8 cellular contexts compared by ENCODE assay signal in genomic region chr2:70132244-70133126, GRCh38. TPM values are rescaled to one million over a fixed set of nuclear protein-coding genes. Genes with fewer than 3 reads are reported as not detected.
DNase-seq lines count a peak whose midpoint lies in the region; ATAC-seq and TF ChIP-seq lines count a peak whose summit lies in the region.

No MANE protein-coding gene starts in this region.

- H3K4me1 Mint-ChIP-seq in activated T-helper 2 cell treated with anti-CD3 and anti-CD28 coated beads, Interferon-gamma antibody, Interleukin-2, Interleukin-4, amounts not matched to agents 10 μg/mL and 5 μg/mL and 100 μg/mL, durations not matched to agents 14 hours and 24 hours and 36 hours (ENCODE audit: low read depth): peaks cover 61% of the 10 kb centered on the region

- peaks cover 1% of the 10 kb centered on the region for H3K36me3 Mint-ChIP-seq in activated T-helper 2 cell treated with anti-CD3 and anti-CD28 coated beads, Interferon-gamma antibody, Interleukin-2, Interleukin-4, amounts not matched to agents 10 μg/mL and 5 μg/mL and 100 μg/mL, durations not matched to agents 14 hours and 24 hours and 36 hours (ENCODE audit: low read depth)

- H3K9me3 Mint-ChIP-seq in activated T-helper 2 cell treated with anti-CD3 and anti-CD28 coated beads, Interferon-gamma antibody, Interleukin-2, Interleukin-4, amounts not matched to agents 10 μg/mL and 5 μg/mL and 100 μg/mL, durations not matched to agents 14 hours and 24 hours and 36 hours: no peaks in the 10 kb centered on the region

- no peaks in the 10 kb centered on the region for H3K27me3 Mint-ChIP-seq in activated T-helper 2 cell treated with anti-CD3 and anti-CD28 coated beads, Interferon-gamma antibody, Interleukin-2, Interleukin-4, amounts not matched to agents 10 μg/mL and 5 μg/mL and 100 μg/mL, durations not matched to agents 14 hours and 24 hours and 36 hours (ENCODE audit: low read depth)

- H3K4me3 Mint-ChIP-seq in activated T-helper 2 cell treated with anti-CD3 and anti-CD28 coated beads, Interferon-gamma antibody, Interleukin-2, Interleukin-4, amounts not matched to agents 10 μg/mL and 5 μg/mL and 100 μg/mL, durations not matched to agents 14 hours and 24 hours and 36 hours (ENCODE audit: low read depth): peak overlapping the region; percentile 87

- DNase-seq in AML-193 (lab: John Stamatoyannopoulos, UW) (peak; percentile 36 to 61), NCI-H2171 treated with DMSO at 0.1 percent for 48 hours (lab: John Stamatoyannopoulos, UW) (peak; percentile 95), fibroblast of the conjunctiva (ENCODE audit: low read depth) (peak; percentile 42), omental fat pad (ENCODE audit: low spot score) (no peak), SK-N-DZ (ENCODE audit: low spot score) (no peak)
- no peak for DNase-seq in activated T-helper 2 cell treated with anti-CD3 and anti-CD28 coated beads, Interferon-gamma antibody, Interleukin-2, Interleukin-4, amounts not matched to agents 10 μg/mL and 5 μg/mL and 100 μg/mL, durations not matched to agents 14 hours and 24 hours and 36 hours (ENCODE audit: low spot score)

- ATAC-seq in GM18511 (IDR thresholded peaks at IDR 0.05; ENCODE audit: unreplicated experiment) (peak; percentile 70), HG03095 (IDR thresholded peaks at IDR 0.05; ENCODE audit: unreplicated experiment) (peak; percentile 43), omental fat pad (ENCODE audit: low FRiP score) (peak; percentile 58)

- H3K27ac Mint-ChIP-seq in activated T-helper 2 cell treated with anti-CD3 and anti-CD28 coated beads, Interferon-gamma antibody, Interleukin-2, Interleukin-4, amounts not matched to agents 10 μg/mL and 5 μg/mL and 100 μg/mL, durations not matched to agents 14 hours and 24 hours and 36 hours: peak overlapping the region; percentile 99

- intact Hi-C loops in activated T-helper 2 cell treated with anti-CD3 and anti-CD28 coated beads, Interferon-gamma antibody, Interleukin-2, Interleukin-4, amounts not matched to agents 10 μg/mL and 5 μg/mL and 100 μg/mL, durations not matched to agents 14 hours and 24 hours and 36 hours (cut with micrococcal nuclease): loop anchor here (1.0 to 10.0 kb wide), 5 partner anchors 8 to 488 kb away; partner anchors contain the start of genes AAK1 and PCBP1

- TF ChIP-seq CTCF in omental fat pad (IDR thresholded peaks at IDR 0.05): no peak

RNA-seq across cellular contexts. Expression of gene PCBP1, which starts 45.2 kb away (rescaled TPM):
- total RNA-seq in activated T-helper 2 cell treated with anti-CD3 and anti-CD28 coated beads, Interferon-gamma antibody, Interleukin-2, Interleukin-4, amounts not matched to agents 10 μg/mL and 5 μg/mL and 100 μg/mL, durations not matched to agents 14 hours and 24 hours and 36 hours: 433 and 442 TPM in 2 replicates
- total RNA-seq in omental fat pad: 100 to 1,000 TPM; 200 to 256 (median 209) TPM
- 43.7 and 50.5 TPM in 2 replicates for polyA plus RNA-seq in SK-N-DZ (2014; cell fraction: cytosol; rRNA removed)
- 25.4 and 55.6 TPM in 2 replicates for polyA plus RNA-seq in SK-N-DZ (2014; cell fraction: nucleus; rRNA removed)

RNA-seq across cellular contexts. Expression of gene C2orf42, which starts 58.3 kb away (rescaled TPM):
- total RNA-seq in activated T-helper 2 cell treated with anti-CD3 and anti-CD28 coated beads, Interferon-gamma antibody, Interleukin-2, Interleukin-4, amounts not matched to agents 10 μg/mL and 5 μg/mL and 100 μg/mL, durations not matched to agents 14 hours and 24 hours and 36 hours: 22.1 and 24.7 TPM in 2 replicates
- total RNA-seq in omental fat pad: 10 to 100 TPM; 10.6 to 15.3 (median 11.2) TPM
- 8.0 and 11.3 TPM in 2 replicates for polyA plus RNA-seq in SK-N-DZ (2014; cell fraction: cytosol; rRNA removed)
- polyA plus RNA-seq in SK-N-DZ (2014; cell fraction: nucleus; rRNA removed): 12.9 and 14.4 TPM in 2 replicates

Comparison
In these comparisons a context has a peak if more than half of its experiments do, and no peak if none do; other contexts are left out.
1. DNase-seq: peak in AML-193 (2 of 2), NCI-H2171 treated with DMSO at 0.1 percent for 48 hours (single experiment) and fibroblast of the conjunctiva (single experiment); none in activated T-helper 2 cell treated with anti-CD3 and anti-CD28 coated beads, Interferon-gamma antibody, Interleukin-2, Interleukin-4, amounts not matched to agents 10 μg/mL and 5 μg/mL and 100 μg/mL, durations not matched to agents 14 hours and 24 hours and 36 hours (single experiment), omental fat pad (single experiment) and SK-N-DZ (single experiment).
2. Peak in every context shown above with its lines, with median percentiles within 50 percentile points of each other: ATAC-seq.